Comparison of ENCODE assay signal across 8 cellular contexts in genomic region chr5:44862808-44863207, GRCh38. TPM values are rescaled to one million over a fixed set of nuclear protein-coding genes. Genes with fewer than 3 reads are reported as not detected.
DNase-seq lines count a peak whose midpoint lies in the region; ATAC-seq and TF ChIP-seq lines count a peak whose summit lies in the region.

No MANE protein-coding gene starts in this region.

- no peaks in the 10 kb centered on the region for H3K36me3 ChIP-seq in Panc1 (ENCODE audit: control insufficient read depth, insufficient read depth, low read length)
- no peaks in the 10 kb centered on the region for H3K36me3 ChIP-seq in liver (ENCODE audit: control insufficient read depth in 4 of 4, insufficient read depth in 3 of 4, low read depth in 1 of 4, low read length in 3 of 4)

- in situ Hi-C loops in GM13976 (cut with MboI; ENCODE audit: low sequenced_read_pairs, unreplicated experiment) (no loop called here), Panc1 (cut with HindIII; ENCODE audit: low pct_unique_long_range_greater_than_20kb, low sequenced_read_pairs) (no loop called here)

- no TSS peak for BruUV-seq in Panc1 (replicated peaks; lab: Mats Ljungman, UMichigan)

- no peak overlapping the region for H3K27ac Mint-ChIP-seq in endothelial cell (ENCODE audit: unreplicated experiment)

- H3K27ac ChIP-seq in Panc1 (ENCODE audit: low read length) (no peak overlapping the region), liver (ENCODE audit: low read depth in 1 of 2, low read length in 2 of 2) (no peak overlapping the region)

- H3K9me3 Mint-ChIP-seq in endothelial cell (ENCODE audit: unreplicated experiment): no peaks in the 10 kb centered on the region

- no peaks in the 10 kb centered on the region for H3K36me3 Mint-ChIP-seq in endothelial cell (ENCODE audit: low read depth, unreplicated experiment)

- DNase-seq in GM13976 (ENCODE audit: low spot score): peak; percentile 25
- no peak for DNase-seq in HFF-Myc (ENCODE audit: extremely low read depth, low read depth)
- DNase-seq in Panc1 (ENCODE audit: low read depth, low spot score): no peak
- no peak for DNase-seq in Right ventricle myocardium inferior (ENCODE audit: missing footprints)
- DNase-seq in middle frontal gyrus (ENCODE audit: extremely low spot score, low spot score): no peak
- no peak for DNase-seq in NCI-H510A treated with DMSO at 0.1 percent for 48 hours (lab: John Stamatoyannopoulos, UW)
- DNase-seq in endothelial cell (ENCODE audit: low spot score): no peak

- H3K4me3 ChIP-seq in HFF-Myc (replicated peaks; ENCODE audit: low read depth, low read length) (no peak overlapping the region), Panc1 (ENCODE audit: low read depth in 2 of 2, low read length in 2 of 2) (no peak overlapping the region), liver (ENCODE audit: low read depth in 1 of 3, low read length in 3 of 3) (no peak overlapping the region)

- no peaks in the 10 kb centered on the region for H3K27me3 Mint-ChIP-seq in endothelial cell (ENCODE audit: unreplicated experiment)

- H3K4me1 ChIP-seq in Panc1 (ENCODE audit: control insufficient read depth, insufficient read depth, low read length): no peaks in the 10 kb centered on the region
- H3K4me1 ChIP-seq in liver (ENCODE audit: control insufficient read depth in 4 of 4, insufficient read depth in 4 of 4, low read length in 3 of 4): no peaks in the 10 kb centered on the region

- POLR2A ChIA-PET in Panc1 (lab: Charles Lee): interaction anchor here (0.7 kb wide), 1 partner anchor 49 kb away, joined by 3 read pairs; no protein-coding TSS in a partner anchor

- H3K4me1 Mint-ChIP-seq in endothelial cell (ENCODE audit: unreplicated experiment): no peaks in the 10 kb centered on the region

- H3K27me3 ChIP-seq in Panc1 (ENCODE audit: control insufficient read depth, insufficient read depth, low read length): no peaks in the 10 kb centered on the region
- H3K27me3 ChIP-seq in liver (ENCODE audit: control insufficient read depth in 4 of 4, insufficient read depth in 4 of 4, low read length in 3 of 4): no peaks in the 10 kb centered on the region

- H3K4me3 Mint-ChIP-seq in endothelial cell (ENCODE audit: unreplicated experiment): no peak overlapping the region

- ATAC-seq in Panc1 (no peak), Right ventricle myocardium inferior (no peak)

- TF ChIP-seq RAD21 in liver (IDR thresholded peaks at IDR 0.05): peak; percentile 27 to 31

- intact Hi-C loops in Panc1 (cut with micrococcal nuclease; ENCODE audit: unreplicated experiment): no loop called here
- intact Hi-C loops in Right ventricle myocardium inferior (cut with DNase I): no loop called here

- 24% methylated on average over 1 of the region's 1 CpG for WGBS in liver

- CTCF ChIA-PET in Panc1 (lab: Charles Lee): no interaction called here

- TF ChIP-seq CTCF in GM13976 (IDR thresholded peaks at IDR 0.05; ENCODE audit: borderline replicate concordance, control extremely low read depth, extremely low read depth, insufficient read depth, missing control alignments) (peak; percentile 29), HFF-Myc (IDR thresholded peaks at IDR 0.05; ENCODE audit: low read depth, low read length, missing control alignments) (peak; percentile 13), Panc1 (IDR thresholded peaks at IDR 0.05) (peak; percentile 45; the same call in 1 of the 2 replicates), liver (IDR thresholded peaks at IDR 0.05; ENCODE audit: low read depth, low read length, missing input control) (peak; percentile 7), endothelial cell (IDR thresholded peaks at IDR 0.05; ENCODE audit: unreplicated experiment) (no peak)

- H3K9me3 ChIP-seq in Panc1 (ENCODE audit: control insufficient read depth, insufficient read depth, low read depth, low read length) (no peaks in the 10 kb centered on the region), liver (ENCODE audit: control insufficient read depth in 4 of 4, low read length in 3 of 4) (no peaks in the 10 kb centered on the region)

- H3K9ac ChIP-seq in liver (ENCODE audit: low read depth in 1 of 2, low read length in 2 of 2): no peak overlapping the region

TF ChIP-seq in liver, 16 proteins besides CTCF, POLR2A, EP300 and RAD21:
- TF ChIP-seq FOXA1 (IDR thresholded peaks at IDR 0.05) (no peak), ATF3 (IDR thresholded peaks at IDR 0.05) (no peak), TAF1 (conservative IDR thresholded peaks at IDR 0.05) (no peak), SP1 (IDR thresholded peaks at IDR 0.05) (no peak), YY1 (IDR thresholded peaks at IDR 0.05) (no peak), REST (IDR thresholded peaks at IDR 0.05) (no peak), HNF4G (IDR thresholded peaks at IDR 0.05) (no peak), EGR1 (IDR thresholded peaks at IDR 0.05; ENCODE audit: low read depth in 2 of 2) (no peak), RXRA (IDR thresholded peaks at IDR 0.05) (no peak), NR2F2 (IDR thresholded peaks at IDR 0.05) (no peak), GABPA (IDR thresholded peaks at IDR 0.05 in 1 of 2, conservative IDR thresholded peaks at IDR 0.05 in 1 of 2) (no peak), FOXA2 (IDR thresholded peaks at IDR 0.05) (no peak), JUND (IDR thresholded peaks at IDR 0.05) (no peak), MAX (IDR thresholded peaks at IDR 0.05) (no peak), ZBTB33 (IDR thresholded peaks at IDR 0.05) (no peak)

RNA-seq across cellular contexts. Expression of gene MRPS30, which starts 54.1 kb away (rescaled TPM):
- total RNA-seq in Panc1 (2021; ENCODE audit: unreplicated experiment) (47.2 TPM), liver (10 to 100 TPM; 43.5 to 44.7 TPM), Right ventricle myocardium inferior (71.9 TPM), endothelial cell (ENCODE audit: unreplicated experiment) (27.6 TPM)
- polyA plus RNA-seq in Panc1 (2012; ENCODE audit: insufficient read length): 29.7 TPM
- polyA plus RNA-seq in liver: 10 to 100 TPM; 20.7 to 25.1 TPM
